32 cellular contexts compared by ENCODE assay signal in genomic region chr10:129932182-129932581, GRCh38. TPM values are rescaled to one million over a fixed set of nuclear protein-coding genes. Genes with fewer than 3 reads are reported as not detected.
"Had no signal": no experiment of that assay in that cellular context is flagged by ENCODE, and none has a peak within 500 bp of the region (broad histone marks: within the 10 kb centered on the region; RNA-seq: fewer than 3 reads in every experiment).

No MANE protein-coding gene starts in this region.

- H3K36me3 ChIP-seq: colonic mucosa, gastrocnemius medialis, heart left ventricle, ovary, right lobe of liver, tibial artery had no signal

- DNase-seq: colonic mucosa; effector CD8-positive, alpha-beta T cell; endodermal cell; foreskin fibroblast; gastrocnemius medialis; hippocampal formation; left cardiac atrium; left ventricle myocardium superior; naive B cell; nephron progenitor cell; occipital lobe; right lobe of liver; stimulated activated CD4-positive, alpha-beta T cell treated with anti-CD3 and anti-CD28 coated beads, Interleukin-4, amount 100 ng/mL, for 4 hours; stimulated activated naive CD8-positive, alpha-beta T cell treated with anti-CD3 and anti-CD28 coated beads, Interleukin-15, Interleukin-2, amounts not matched to agents 100 U/mL and 50 U/mL, for 24 hours; substantia nigra; testis had no signal

- H3K9me3 ChIP-seq: colonic mucosa, gastrocnemius medialis, heart left ventricle, mucosa of descending colon, ovary, right lobe of liver, testis, tibial artery had no signal

- H3K4me3 Mint-ChIP-seq: central memory CD8-positive, alpha-beta T cell; dendritic cell treated with granulocyte-macrophage colony-stimulating factor and Interleukin-4, amounts not matched to agents 40 ng/mL and 50 ng/mL, for 4 days; endodermal cell; memory B cell; mesothelial cell of epicardium; nephron progenitor cell; stimulated activated memory B cell treated with anti-CD40 and anti-IgM and Interleukin-4, amounts not matched to agents 10 μg/mL and 1 μg/mL and 100 μg/mL, for 72 hours; type B pancreatic cell had no signal

- H3K4me1 ChIP-seq: colonic mucosa, right lobe of liver, testis, tibial artery had no signal

- H3K4me1 Mint-ChIP-seq: central memory CD8-positive, alpha-beta T cell; memory B cell; mesothelial cell of epicardium; naive B cell; stimulated activated memory B cell treated with anti-CD40 and anti-IgM and Interleukin-4, amounts not matched to agents 10 μg/mL and 1 μg/mL and 100 μg/mL, for 72 hours had no signal

- H3K27me3 ChIP-seq: colonic mucosa, gastrocnemius medialis, heart left ventricle, ovary, right lobe of liver, testis, tibial artery had no signal

- H3K9me3 Mint-ChIP-seq: central memory CD8-positive, alpha-beta T cell; dendritic cell treated with granulocyte-macrophage colony-stimulating factor and Interleukin-4, amounts not matched to agents 40 ng/mL and 50 ng/mL, for 4 days; endodermal cell; memory B cell; mesothelial cell of epicardium; nephron progenitor cell; stimulated activated memory B cell treated with anti-CD40 and anti-IgM and Interleukin-4, amounts not matched to agents 10 μg/mL and 1 μg/mL and 100 μg/mL, for 72 hours; type B pancreatic cell had no signal

- H3K27ac ChIP-seq: colonic mucosa, epithelial cell of prostate, gastrocnemius medialis, heart left ventricle, ovary, right lobe of liver, testis, tibial artery had no signal

- H3K27me3 Mint-ChIP-seq: dendritic cell treated with granulocyte-macrophage colony-stimulating factor and Interleukin-4, amounts not matched to agents 40 ng/mL and 50 ng/mL, for 4 days; memory B cell had no signal

- H3K27ac Mint-ChIP-seq: dendritic cell treated with granulocyte-macrophage colony-stimulating factor and Interleukin-4, amounts not matched to agents 40 ng/mL and 50 ng/mL, for 4 days; endodermal cell; memory B cell; mesothelial cell of epicardium; naive B cell; nephron progenitor cell; progenitor cell of endocrine pancreas; stimulated activated memory B cell treated with anti-CD40 and anti-IgM and Interleukin-4, amounts not matched to agents 10 μg/mL and 1 μg/mL and 100 μg/mL, for 72 hours; type B pancreatic cell had no signal

- ATAC-seq: esophagus mucosa; gastrocnemius medialis; heart left ventricle; left cardiac atrium; left ventricle myocardium superior; mucosa of descending colon; right lobe of liver; stimulated activated memory B cell treated with anti-CD40 and anti-IgM and Interleukin-4, amounts not matched to agents 10 μg/mL and 1 μg/mL and 100 μg/mL, for 72 hours; stimulated activated naive CD8-positive, alpha-beta T cell treated with anti-CD3 and anti-CD28 coated beads, Interleukin-15, Interleukin-2, amounts not matched to agents 100 U/mL and 50 U/mL, for 24 hours had no signal

- H3K36me3 Mint-ChIP-seq: memory B cell; mesothelial cell of epicardium; naive B cell; stimulated activated memory B cell treated with anti-CD40 and anti-IgM and Interleukin-4, amounts not matched to agents 10 μg/mL and 1 μg/mL and 100 μg/mL, for 72 hours; type B pancreatic cell had no signal

- H3K4me3 ChIP-seq: colonic mucosa, gastrocnemius medialis, heart left ventricle, lung, mucosa of descending colon, ovary, right lobe of liver, testis, tibial artery had no signal

RNA-seq across cellular contexts. Expression of gene EBF3, which starts 31.9 kb away (rescaled TPM):
- total RNA-seq: chondrocyte, kidney epithelial cell had no signal
